ENCODE assay signal across 11 cellular contexts in the genomic region with DNA sequence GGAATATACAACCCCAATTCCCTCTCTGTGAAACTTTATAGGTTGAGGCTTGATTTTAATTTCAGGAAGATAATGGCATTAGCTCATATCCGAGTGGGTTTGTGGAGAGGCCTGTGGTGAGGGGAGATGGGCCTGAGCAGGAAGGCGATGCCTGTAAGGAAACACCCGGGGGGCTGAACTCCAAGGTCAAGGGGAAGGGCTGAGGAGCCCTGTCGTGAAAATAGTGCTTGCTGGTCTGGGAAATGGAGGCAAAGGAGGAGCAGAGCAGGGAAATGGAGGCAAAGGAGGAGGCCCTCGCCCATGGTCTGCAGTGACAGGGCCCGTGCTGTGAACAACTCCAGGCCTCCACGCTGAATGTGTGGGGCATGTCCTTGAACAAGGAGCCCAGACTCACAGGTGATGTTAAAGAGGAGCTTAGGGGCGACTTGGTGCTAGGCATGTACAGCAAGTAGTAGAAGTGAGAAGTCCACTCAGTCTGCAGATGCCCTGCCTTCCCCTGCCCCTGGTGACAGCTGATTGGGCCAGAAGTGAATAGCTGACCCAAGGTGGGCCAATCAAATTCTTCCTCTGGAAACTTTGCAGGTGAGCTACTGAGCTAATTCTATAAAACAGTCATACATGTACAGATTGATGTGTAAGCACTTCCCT. TPM values are rescaled to one million over a fixed set of nuclear protein-coding genes. Genes with fewer than 3 reads are reported as not detected.
DNase-seq lines count a peak whose midpoint lies in the region; ATAC-seq and TF ChIP-seq lines count a peak whose summit lies in the region.
"Had no signal": no experiment of that assay in that cellular context is flagged by ENCODE, and none has a peak within 500 bp of the region (broad histone marks: within the 10 kb centered on the region; RNA-seq: fewer than 3 reads in every experiment).

No MANE protein-coding gene starts in this region.

- H3K9ac ChIP-seq in SK-N-SH, result no peak overlapping the region

- no peaks in the 10 kb centered on the region for H3K27me3 ChIP-seq in left ventricle myocardium inferior (ENCODE audit: low read depth)
- no peaks in the 10 kb centered on the region for H3K27me3 ChIP-seq in SK-N-SH (ENCODE audit: insufficient read depth)

- no peak overlapping the region for H2AFZ ChIP-seq in SK-N-SH (ENCODE audit: low read depth)

- H4K20me1 ChIP-seq in SK-N-SH (ENCODE audit: insufficient read depth), result no peaks in the 10 kb centered on the region

- intact Hi-C loops in left ventricle myocardium inferior (cut with micrococcal nuclease) (no loop called here), cardiac septum (cut with DNase I) (no loop called here)

- TF ChIP-seq EP300 in SK-N-SH (IDR thresholded peaks at IDR 0.05; ENCODE audit: borderline replicate concordance in 1 of 2, low read depth in 1 of 2, low read length in 1 of 2), result no peak

- H3K4me1 ChIP-seq in left ventricle myocardium inferior (peaks cover 36% of the 10 kb centered on the region), SK-N-SH (ENCODE audit: control insufficient read depth in 1 of 2, insufficient read depth in 2 of 2, low read depth in 1 of 2, low read length in 1 of 2) (peaks cover 0 to 32% of the 10 kb centered on the region in 2 experiments; a peak in 2 of 4 replicates)

- no peaks in the 10 kb centered on the region for H3K9me2 ChIP-seq in SK-N-SH

- H3K27ac ChIP-seq in left ventricle myocardium inferior (replicated peaks) (peak overlapping the region; percentile 78), SK-N-SH (ENCODE audit: low read depth in 2 of 2, low read length in 1 of 2) (peak overlapping the region in 1 of 2 experiments; percentile 89; a peak in 2 of 4 replicates)
- H3K27ac ChIP-seq: neutrophil had no signal

- H3K4me3 ChIP-seq in left ventricle myocardium inferior (peak overlapping the region; percentile 43), SK-N-SH (ENCODE audit: low read depth in 2 of 2, low read length in 1 of 2) (no peak overlapping the region)

- H3K79me2 ChIP-seq in SK-N-SH (ENCODE audit: insufficient read depth), result no peaks in the 10 kb centered on the region

- no peak overlapping the region for H3K4me2 ChIP-seq in SK-N-SH

- no peak for ATAC-seq in GM18861 (IDR thresholded peaks at IDR 0.05; ENCODE audit: unreplicated experiment)

- H3K9me3 ChIP-seq in left ventricle myocardium inferior (replicated peaks), result no peaks in the 10 kb centered on the region
- H3K9me3 ChIP-seq in SK-N-SH, result no peaks in the 10 kb centered on the region
- H3K9me3 ChIP-seq: neutrophil had no signal

- no peak for DNase-seq in left ventricle myocardium inferior
- DNase-seq in cardiac septum (ENCODE audit: low spot score), result no peak
- DNase-seq in SK-N-SH, result peak; percentile 54
- peak; percentile 31 for DNase-seq in iPS-NIHi7 (ENCODE audit: extremely low spot score)
- DNase-seq in activated CD4-positive, alpha-beta T cell treated with anti-CD3 and anti-CD28 coated beads, Interleukin-2, amount 50 U/mL, for 48 hours, result no peak
- no peak for DNase-seq in activated gamma-delta T cell treated with Interleukin-2 at 50 U/mL for 16 hours
- no peak for DNase-seq in NCI-H2029 treated with DMSO at 0.1 percent for 48 hours (lab: John Stamatoyannopoulos, UW)
- DNase-seq: stimulated activated naive CD4-positive, alpha-beta T cell; T-helper 2 cell had no signal

- CTCF ChIA-PET in SK-N-SH (lab: Yijun Ruan, JAX), result interaction anchor here (0.8 to 21.2 kb wide), 7 partner anchors 9 to 569 kb away, joined by 3 to 187 read pairs (median 3); no protein-coding TSS in a partner anchor

- H3K36me3 ChIP-seq in left ventricle myocardium inferior (no peaks in the 10 kb centered on the region), SK-N-SH (replicated peaks in 1 of 2; ENCODE audit: control insufficient read depth in 1 of 2, insufficient read depth in 2 of 2, low read length in 1 of 2) (no peaks in the 10 kb centered on the region)
- H3K36me3 ChIP-seq: neutrophil had no signal

- TF ChIP-seq RAD21 in SK-N-SH (IDR thresholded peaks at IDR 0.05; ENCODE audit: low read length), result no peak

- H3F3A ChIP-seq in SK-N-SH (replicated peaks; ENCODE audit: insufficient read depth), result no peaks in the 10 kb centered on the region

- TF ChIP-seq CTCF in left ventricle myocardium inferior (IDR thresholded peaks at IDR 0.05; ENCODE audit: borderline replicate concordance) (no peak), SK-N-SH (IDR thresholded peaks at IDR 0.05) (no peak)

- POLR2A ChIA-PET in SK-N-SH (lab: Yijun Ruan, JAX), result interaction anchor here (1.3 kb wide), 1 partner anchor 147 kb away, joined by 4 read pairs; no protein-coding TSS in a partner anchor

- WGBS in SK-N-SH (ENCODE audit: low lambda C conversion rate), result 64% methylated on average over 8 of the region's 8 CpGs

TF ChIP-seq in SK-N-SH, 30 proteins besides CTCF, POLR2A, EP300 and RAD21 (continues in another document):
- TF ChIP-seq, protein P1, sequence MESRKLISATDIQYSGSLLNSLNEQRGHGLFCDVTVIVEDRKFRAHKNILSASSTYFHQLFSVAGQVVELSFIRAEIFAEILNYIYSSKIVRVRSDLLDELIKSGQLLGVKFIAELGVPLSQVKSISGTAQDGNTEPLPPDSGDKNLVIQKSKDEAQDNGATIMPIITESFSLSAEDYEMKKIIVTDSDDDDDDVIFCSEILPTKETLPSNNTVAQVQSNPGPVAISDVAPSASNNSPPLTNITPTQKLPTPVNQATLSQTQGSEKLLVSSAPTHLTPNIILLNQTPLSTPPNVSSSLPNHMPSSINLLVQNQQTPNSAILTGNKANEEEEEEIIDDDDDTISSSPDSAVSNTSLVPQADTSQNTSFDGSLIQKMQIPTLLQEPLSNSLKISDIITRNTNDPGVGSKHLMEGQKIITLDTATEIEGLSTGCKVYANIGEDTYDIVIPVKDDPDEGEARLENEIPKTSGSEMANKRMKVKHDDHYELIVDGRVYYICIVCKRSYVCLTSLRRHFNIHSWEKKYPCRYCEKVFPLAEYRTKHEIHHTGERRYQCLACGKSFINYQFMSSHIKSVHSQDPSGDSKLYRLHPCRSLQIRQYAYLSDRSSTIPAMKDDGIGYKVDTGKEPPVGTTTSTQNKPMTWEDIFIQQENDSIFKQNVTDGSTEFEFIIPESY (IDR thresholded peaks at IDR 0.05; ENCODE audit: borderline replicate concordance, low read depth), result no peak
- TF ChIP-seq GATA2 (CRISPR knock-in tag; IDR thresholded peaks at IDR 0.05), result no peak
- no peak for TF ChIP-seq TCF12 (IDR thresholded peaks at IDR 0.05)
- TF ChIP-seq RCOR1 (IDR thresholded peaks at IDR 0.05; ENCODE audit: low read length), result no peak
- no peak for TF ChIP-seq JUND (IDR thresholded peaks at IDR 0.05)
- TF ChIP-seq TAF1 (IDR thresholded peaks at IDR 0.05; ENCODE audit: borderline replicate concordance, low read depth, low read length), result no peak
- TF ChIP-seq CHD2 (IDR thresholded peaks at IDR 0.05; ENCODE audit: low read length, partially characterized antibody), result no peak
- TF ChIP-seq ELF1 (IDR thresholded peaks at IDR 0.05), result no peak
- TF ChIP-seq, protein P2, sequence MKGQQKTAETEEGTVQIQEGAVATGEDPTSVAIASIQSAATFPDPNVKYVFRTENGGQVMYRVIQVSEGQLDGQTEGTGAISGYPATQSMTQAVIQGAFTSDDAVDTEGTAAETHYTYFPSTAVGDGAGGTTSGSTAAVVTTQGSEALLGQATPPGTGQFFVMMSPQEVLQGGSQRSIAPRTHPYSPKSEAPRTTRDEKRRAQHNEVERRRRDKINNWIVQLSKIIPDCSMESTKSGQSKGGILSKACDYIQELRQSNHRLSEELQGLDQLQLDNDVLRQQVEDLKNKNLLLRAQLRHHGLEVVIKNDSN (IDR thresholded peaks at IDR 0.05; ENCODE audit: borderline replicate concordance, low read depth), result no peak
- TF ChIP-seq, protein P3, sequence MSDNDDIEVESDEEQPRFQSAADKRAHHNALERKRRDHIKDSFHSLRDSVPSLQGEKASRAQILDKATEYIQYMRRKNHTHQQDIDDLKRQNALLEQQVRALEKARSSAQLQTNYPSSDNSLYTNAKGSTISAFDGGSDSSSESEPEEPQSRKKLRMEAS (IDR thresholded peaks at IDR 0.05; ENCODE audit: low read depth), result no peak
- no peak for TF ChIP-seq FOXM1 (IDR thresholded peaks at IDR 0.05; ENCODE audit: low read depth)
- TF ChIP-seq NRF1 (IDR thresholded peaks at IDR 0.05; ENCODE audit: low read depth, low read length), result no peak
- TF ChIP-seq MXI1 (IDR thresholded peaks at IDR 0.05; ENCODE audit: low read depth, low read length), result no peak
- TF ChIP-seq SMC3 (IDR thresholded peaks at IDR 0.05; ENCODE audit: low read depth, low read length), result no peak
- no peak for TF ChIP-seq RXRA (IDR thresholded peaks at IDR 0.05; ENCODE audit: borderline replicate concordance, low read depth)
- TF ChIP-seq, protein P4, sequence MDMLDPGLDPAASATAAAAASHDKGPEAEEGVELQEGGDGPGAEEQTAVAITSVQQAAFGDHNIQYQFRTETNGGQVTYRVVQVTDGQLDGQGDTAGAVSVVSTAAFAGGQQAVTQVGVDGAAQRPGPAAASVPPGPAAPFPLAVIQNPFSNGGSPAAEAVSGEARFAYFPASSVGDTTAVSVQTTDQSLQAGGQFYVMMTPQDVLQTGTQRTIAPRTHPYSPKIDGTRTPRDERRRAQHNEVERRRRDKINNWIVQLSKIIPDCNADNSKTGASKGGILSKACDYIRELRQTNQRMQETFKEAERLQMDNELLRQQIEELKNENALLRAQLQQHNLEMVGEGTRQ (IDR thresholded peaks at IDR 0.05; ENCODE audit: borderline replicate concordance, low read depth, low read length), result no peak
- no peak for TF ChIP-seq TEAD4 (IDR thresholded peaks at IDR 0.05; ENCODE audit: borderline replicate concordance, insufficient read depth)

RNA-seq across cellular contexts. Expression of a gene that starts 38.1 kb away (rescaled TPM):
- total RNA-seq in left ventricle myocardium inferior, result 89.4 TPM
- 59.6 TPM for total RNA-seq in cardiac septum
- 105 and 108 TPM in 2 replicates for polyA plus RNA-seq in SK-N-SH (2012; rRNA removed)
- polyA plus RNA-seq in SK-N-SH (2012; cell fraction: cytosol; rRNA removed), result 115 and 118 TPM in 2 replicates
- 37.9 and 51.5 TPM in 2 replicates for polyA plus RNA-seq in SK-N-SH (2012; cell fraction: nucleus; rRNA removed)

Comparison
In these comparisons a context has a peak if more than half of its experiments do, and no peak if none do; other contexts are left out.
1. DNase-seq: peak in SK-N-SH (single experiment) and iPS-NIHi7 (single experiment); none in left ventricle myocardium inferior (single experiment), cardiac septum (single experiment), activated CD4-positive, alpha-beta T cell treated with anti-CD3 and anti-CD28 coated beads, Interleukin-2, amount 50 U/mL, for 48 hours (0 of 2), activated gamma-delta T cell treated with Interleukin-2 at 50 U/mL for 16 hours (single experiment) and NCI-H2029 treated with DMSO at 0.1 percent for 48 hours (single experiment).